Comparison of ENCODE assay signal across 9 cellular contexts in the genomic region with DNA sequence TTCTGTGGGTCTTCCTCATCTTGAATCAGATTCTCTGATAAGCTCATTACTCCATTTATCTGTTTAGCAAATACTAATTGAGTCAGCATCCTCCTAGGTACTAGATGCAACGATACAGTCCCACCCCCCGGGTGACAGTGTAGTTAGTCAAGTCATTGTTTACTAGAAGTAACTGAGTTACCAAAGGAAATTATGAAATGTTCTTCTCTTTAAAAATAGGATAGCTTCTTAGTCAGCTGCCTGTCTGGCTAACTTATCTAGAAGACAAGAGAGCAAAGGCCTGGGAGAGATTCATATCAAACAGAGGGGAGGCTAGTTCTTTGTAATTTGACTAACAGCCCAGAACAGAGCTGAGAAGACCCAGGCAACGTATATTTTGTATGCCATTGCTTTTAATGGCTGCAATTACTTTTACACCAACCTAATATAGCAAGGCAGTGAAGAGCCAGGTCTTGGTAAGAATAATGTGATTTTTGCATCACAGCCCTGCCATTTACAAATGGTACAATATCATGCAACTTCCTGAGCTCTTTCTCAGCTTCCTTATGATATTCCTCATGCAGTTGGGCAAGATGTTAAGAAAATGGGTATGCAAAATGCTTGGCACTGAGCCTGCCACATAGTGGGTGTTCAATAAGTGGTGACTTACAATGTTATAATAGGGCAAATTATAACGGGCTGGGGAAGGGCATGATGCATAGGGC.
A peak's percentile ranks its signal among the peaks of the same experiment; 100 is the strongest.
DNase-seq lines count a peak whose midpoint lies in the region; ATAC-seq and TF ChIP-seq lines count a peak whose summit lies in the region.
"Had no signal": no experiment of that assay in that cellular context is flagged by ENCODE, and none has a peak within 500 bp of the region (broad histone marks: within the 10 kb centered on the region; RNA-seq: fewer than 3 reads in every experiment).

No MANE protein-coding gene starts in this region.

- H3K36me3 Mint-ChIP-seq in stimulated activated naive B cell treated with anti-CD40 and anti-IgM and Interleukin-4, amounts not matched to agents 10 μg/mL and 1 μg/mL and 100 μg/mL, for 72 hours, result no peaks in the 10 kb centered on the region

- peaks cover 5% of the 10 kb centered on the region for H3K27me3 ChIP-seq in upper lobe of right lung

- H3K4me3 ChIP-seq in fibroblast of pulmonary artery (replicated peaks; ENCODE audit: low read depth, low read length), result no peak overlapping the region
- H3K4me3 ChIP-seq in upper lobe of right lung, result no peak overlapping the region

- peak; percentile 86 for ATAC-seq in upper lobe of right lung
- no peak for ATAC-seq in HG03095 (IDR thresholded peaks at IDR 0.05; ENCODE audit: unreplicated experiment)
- no peak for ATAC-seq in GM21515 (IDR thresholded peaks at IDR 0.05; ENCODE audit: unreplicated experiment)
- no peak for ATAC-seq in stimulated activated naive B cell treated with anti-CD40 and anti-IgM and Interleukin-4, amounts not matched to agents 10 μg/mL and 1 μg/mL and 100 μg/mL, for 72 hours (replicated peaks)

- TF ChIP-seq CTCF in fibroblast of pulmonary artery (IDR thresholded peaks at IDR 0.05; ENCODE audit: low read length, missing control alignments) (no peak), upper lobe of right lung (IDR thresholded peaks at IDR 0.05) (no peak)

- H3K27ac Mint-ChIP-seq in stimulated activated naive B cell treated with anti-CD40 and anti-IgM and Interleukin-4, amounts not matched to agents 10 μg/mL and 1 μg/mL and 100 μg/mL, for 72 hours, result no peak overlapping the region

- no peaks in the 10 kb centered on the region for H3K36me3 ChIP-seq in upper lobe of right lung

- no peaks in the 10 kb centered on the region for H3K4me1 Mint-ChIP-seq in stimulated activated naive B cell treated with anti-CD40 and anti-IgM and Interleukin-4, amounts not matched to agents 10 μg/mL and 1 μg/mL and 100 μg/mL, for 72 hours

- H3K9me3 ChIP-seq in upper lobe of right lung, result no peaks in the 10 kb centered on the region

- intact Hi-C loops in upper lobe of right lung (cut with DNase I), result no loop called here

- peak; percentile 46 for DNase-seq in stimulated activated CD4-positive, alpha-beta T cell treated with anti-CD3 and anti-CD28 coated beads, Interleukin-15, amount 100 ng/mL, for 24 hours
- no peak for DNase-seq in stimulated activated CD4-positive, alpha-beta T cell treated with anti-CD3 and anti-CD28 coated beads, Interleukin-4, amount 100 ng/mL, for 4 hours
- DNase-seq in SK-N-DZ (ENCODE audit: low spot score), result peak; percentile 51
- DNase-seq in fibroblast of pulmonary artery (ENCODE audit: low read depth), result peak; percentile 91
- DNase-seq in upper lobe of right lung, result no peak
- no peak for DNase-seq in stimulated activated naive B cell treated with anti-CD40 and anti-IgM and Interleukin-4, amounts not matched to agents 10 μg/mL and 1 μg/mL and 100 μg/mL, for 72 hours
- DNase-seq: activated effector memory CD4-positive, alpha-beta T cell treated with anti-CD3 and anti-CD28 coated beads, Interleukin-2, amount 50 U/mL, for 16 hours had no signal

- H3K27me3 Mint-ChIP-seq in stimulated activated naive B cell treated with anti-CD40 and anti-IgM and Interleukin-4, amounts not matched to agents 10 μg/mL and 1 μg/mL and 100 μg/mL, for 72 hours, result peaks cover 23 to 29% of the 10 kb centered on the region in 2 donors

- H3K4me1 ChIP-seq in upper lobe of right lung, result peaks cover 5% of the 10 kb centered on the region

- no peak overlapping the region for H3K27ac ChIP-seq in upper lobe of right lung

- no peak overlapping the region for H3K4me3 Mint-ChIP-seq in stimulated activated naive B cell treated with anti-CD40 and anti-IgM and Interleukin-4, amounts not matched to agents 10 μg/mL and 1 μg/mL and 100 μg/mL, for 72 hours

- H3K9me3 Mint-ChIP-seq in stimulated activated naive B cell treated with anti-CD40 and anti-IgM and Interleukin-4, amounts not matched to agents 10 μg/mL and 1 μg/mL and 100 μg/mL, for 72 hours, result no peaks in the 10 kb centered on the region

Comparison
In these comparisons a context has a peak if more than half of its experiments do, and no peak if none do; other contexts are left out.
1. DNase-seq: peak in stimulated activated CD4-positive, alpha-beta T cell treated with anti-CD3 and anti-CD28 coated beads, Interleukin-15, amount 100 ng/mL, for 24 hours (single experiment), SK-N-DZ (single experiment) and fibroblast of pulmonary artery (single experiment); none in stimulated activated CD4-positive, alpha-beta T cell treated with anti-CD3 and anti-CD28 coated beads, Interleukin-4, amount 100 ng/mL, for 4 hours (0 of 2), upper lobe of right lung (single experiment) and stimulated activated naive B cell treated with anti-CD40 and anti-IgM and Interleukin-4, amounts not matched to agents 10 μg/mL and 1 μg/mL and 100 μg/mL, for 72 hours (single experiment).